22 cellular contexts compared by ENCODE assay signal in genomic region chr6:146875927-146876270, GRCh38.
"Had no signal": no experiment of that assay in that cellular context is flagged by ENCODE, and none has a peak within 500 bp of the region (broad histone marks: within the 10 kb centered on the region; RNA-seq: fewer than 3 reads in every experiment).

No MANE protein-coding gene starts in this region.

- H3K4me3 ChIP-seq: coronary artery, esophagus squamous epithelium, left lung, tibial artery, uterus had no signal

- ATAC-seq: naive thymus-derived CD8-positive, alpha-beta T cell; sciatic nerve had no signal

- H3K27ac ChIP-seq: coronary artery, esophagus squamous epithelium, tibial artery, uterus had no signal

- H3K36me3 ChIP-seq: esophagus squamous epithelium, left lung, tibial artery, uterus had no signal

- H3K27me3 ChIP-seq: esophagus squamous epithelium, left lung, tibial artery, uterus had no signal

- FAIRE-seq: endothelial cell of umbilical vein had no signal

- DNase-seq: activated CD4-positive, alpha-beta T cell treated with anti-CD3 and anti-CD28 coated beads, Interleukin-2, amount 50 U/mL, for 48 hours; activated CD4-positive, CD25-positive, alpha-beta regulatory T cell treated with anti-CD3 and anti-CD28 coated beads, Interleukin-2, amount 50 U/mL, for 72 hours; activated effector memory CD4-positive, alpha-beta T cell treated with anti-CD3 and anti-CD28 coated beads, Interleukin-2, amount 50 U/mL, for 16 hours; activated T-cell treated with anti-CD3 and anti-CD28 coated beads, Interleukin-2, amount 50 U/mL, for 4 hours; central memory CD4-positive, alpha-beta T cell; effector CD8-positive, alpha-beta T cell; esophagus squamous epithelium; foreskin fibroblast; glutamatergic neuron; hypothalamus; kidney; left lung; mammary epithelial cell; naive thymus-derived CD8-positive, alpha-beta T cell; stimulated activated CD4-positive, alpha-beta T cell treated with anti-CD3 and anti-CD28 coated beads, Interleukin-1b, Interleukin-23, amount 100 ng/mL, for 48 hours; T-helper 1 cell; T1000; tibial artery; uterus had no signal

- H3K9me3 ChIP-seq: esophagus squamous epithelium, left lung, tibial artery, uterus had no signal

- H3K4me1 ChIP-seq: uterus had no signal
